In the genomic region with DNA sequence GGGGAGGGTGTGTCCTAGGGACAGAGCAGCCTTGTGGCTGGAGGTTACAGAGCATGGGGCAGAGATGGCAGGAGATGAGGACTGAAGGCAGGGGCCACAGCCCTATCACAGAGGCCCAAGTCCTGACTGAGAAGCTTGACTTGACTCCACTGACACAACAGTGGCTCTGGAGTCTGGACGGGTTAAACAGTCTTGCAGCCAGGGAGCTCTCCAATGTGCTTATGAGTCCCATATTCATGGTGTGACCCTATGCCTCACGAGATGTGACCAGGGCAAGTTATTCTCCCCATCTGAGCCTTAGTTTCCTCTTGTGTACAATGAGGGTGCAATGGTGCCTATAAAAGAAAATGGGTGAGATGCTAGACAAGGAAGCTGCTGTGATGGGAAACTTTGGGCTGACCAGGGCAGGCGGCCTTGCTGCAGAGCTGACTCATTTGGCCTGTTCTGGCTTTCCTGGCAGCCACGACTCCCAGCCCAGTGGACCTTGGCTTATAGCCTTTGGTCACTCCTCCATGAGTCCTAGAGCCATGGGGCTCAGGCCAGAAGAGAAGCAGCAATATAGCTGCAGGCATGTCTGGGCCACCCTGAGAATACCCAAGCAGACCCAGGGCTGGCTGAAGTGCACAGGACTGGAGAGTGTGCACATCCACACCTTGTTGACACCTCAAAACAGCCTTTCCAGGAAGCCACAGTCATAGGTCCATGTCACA, we compare ENCODE assay signal across 12 cellular contexts. TPM values are rescaled to one million over a fixed set of nuclear protein-coding genes. Genes with fewer than 3 reads are reported as not detected.
DNase-seq lines count a peak whose midpoint lies in the region; ATAC-seq, FAIRE-seq and TF ChIP-seq lines count a peak whose summit lies in the region.
"Had no signal": no experiment of that assay in that cellular context is flagged by ENCODE, and none has a peak within 500 bp of the region (broad histone marks: within the 10 kb centered on the region; RNA-seq: fewer than 3 reads in every experiment).

No MANE protein-coding gene starts in this region.

- no peak for TF ChIP-seq CTCF in A549 (IDR thresholded peaks at IDR 0.05)
- TF ChIP-seq CTCF in osteocyte (IDR thresholded peaks at IDR 0.05): no peak

- H3K27me3 Mint-ChIP-seq in osteocyte (ENCODE audit: unreplicated experiment): peaks cover 23% of the 10 kb centered on the region
- H3K27me3 Mint-ChIP-seq: IgD-negative memory B cell had no signal

- no peaks in the 10 kb centered on the region for H3K9me3 Mint-ChIP-seq in osteocyte (ENCODE audit: unreplicated experiment)
- H3K9me3 Mint-ChIP-seq: CD8-positive, alpha-beta T cell; IgD-negative memory B cell had no signal

- TF ChIP-seq POLR2A in A549 (IDR thresholded peaks at IDR 0.05; ENCODE audit: low read length) (no peak), H54 (IDR thresholded peaks at IDR 0.05; ENCODE audit: low read depth, low read length) (no peak)

- CTCF ChIA-PET in A549 (lab: Yijun Ruan, JAX): no interaction called here

- H3K9me3 ChIP-seq in A549: no peaks in the 10 kb centered on the region

- no peak for TF ChIP-seq EP300 in A549 (IDR thresholded peaks at IDR 0.05)

- no peak overlapping the region for H3K4me3 Mint-ChIP-seq in osteocyte (ENCODE audit: unreplicated experiment)
- H3K4me3 Mint-ChIP-seq: CD8-positive, alpha-beta T cell had no signal

- POLR2A ChIA-PET in A549 (lab: Yijun Ruan, JAX): no interaction called here

- no peak overlapping the region for H3K27ac ChIP-seq in A549

- no peak overlapping the region for H3K4me3 ChIP-seq in A549

- WGBS in A549 (ENCODE audit: missing lambda C conversion rate): 55% methylated on average over 4 of the region's 4 CpGs

- FAIRE-seq in A549 (lab: Jason Lieb, UNC) (no peak), H54 (lab: Jason Lieb, UNC) (no peak)

- DNase-seq in A549 (ENCODE audit: low read depth in 1 of 2, low spot score in 1 of 2) (no peak), H54 (ENCODE audit: insufficient read length, low spot score) (peak; percentile 74), astrocyte of the hippocampus (ENCODE audit: low read depth, low spot score) (peak; percentile 23), left lobe of liver (ENCODE audit: low spot score) (peak; percentile 87), NCI-H2107 treated with DMSO at 0.1 percent for 48 hours (lab: John Stamatoyannopoulos, UW; ENCODE audit: unreplicated experiment) (no peak), osteocyte (ENCODE audit: extremely low spot score, unreplicated experiment) (no peak)
- no peak for DNase-seq in stimulated activated naive CD4-positive, alpha-beta T cell (lab: John Stamatoyannopoulos, UW)
- DNase-seq: NCI-H2081 treated with DMSO at 0.1 percent for 48 hours had no signal

- H3K4me1 Mint-ChIP-seq in osteocyte (ENCODE audit: unreplicated experiment): no peaks in the 10 kb centered on the region

- ATAC-seq in A549 (no peak), left lobe of liver (peak; percentile 66), GM21526 (IDR thresholded peaks at IDR 0.05; ENCODE audit: low FRiP score, unreplicated experiment) (no peak)
- ATAC-seq: CD8-positive, alpha-beta T cell had no signal

- no peak for TF ChIP-seq RAD21 in A549 (conservative IDR thresholded peaks at IDR 0.05 in 1 of 2, IDR thresholded peaks at IDR 0.05 in 1 of 2)

- no peak overlapping the region for H3K27ac Mint-ChIP-seq in osteocyte (ENCODE audit: unreplicated experiment)
- H3K27ac Mint-ChIP-seq: CD8-positive, alpha-beta T cell had no signal

- H3K36me3 Mint-ChIP-seq in osteocyte (ENCODE audit: unreplicated experiment): no peaks in the 10 kb centered on the region
- H3K36me3 Mint-ChIP-seq: IgD-negative memory B cell had no signal

- H3K4me2 ChIP-seq in A549: no peak overlapping the region

- H3K4me1 ChIP-seq in A549: peaks cover 11% of the 10 kb centered on the region; the same call in 2 of the 3 replicates

TF ChIP-seq in A549, 52 proteins besides CTCF, POLR2A, EP300 and RAD21:
- no peak for TF ChIP-seq CEBPB (IDR thresholded peaks at IDR 0.05)
- TF ChIP-seq, protein P1, sequence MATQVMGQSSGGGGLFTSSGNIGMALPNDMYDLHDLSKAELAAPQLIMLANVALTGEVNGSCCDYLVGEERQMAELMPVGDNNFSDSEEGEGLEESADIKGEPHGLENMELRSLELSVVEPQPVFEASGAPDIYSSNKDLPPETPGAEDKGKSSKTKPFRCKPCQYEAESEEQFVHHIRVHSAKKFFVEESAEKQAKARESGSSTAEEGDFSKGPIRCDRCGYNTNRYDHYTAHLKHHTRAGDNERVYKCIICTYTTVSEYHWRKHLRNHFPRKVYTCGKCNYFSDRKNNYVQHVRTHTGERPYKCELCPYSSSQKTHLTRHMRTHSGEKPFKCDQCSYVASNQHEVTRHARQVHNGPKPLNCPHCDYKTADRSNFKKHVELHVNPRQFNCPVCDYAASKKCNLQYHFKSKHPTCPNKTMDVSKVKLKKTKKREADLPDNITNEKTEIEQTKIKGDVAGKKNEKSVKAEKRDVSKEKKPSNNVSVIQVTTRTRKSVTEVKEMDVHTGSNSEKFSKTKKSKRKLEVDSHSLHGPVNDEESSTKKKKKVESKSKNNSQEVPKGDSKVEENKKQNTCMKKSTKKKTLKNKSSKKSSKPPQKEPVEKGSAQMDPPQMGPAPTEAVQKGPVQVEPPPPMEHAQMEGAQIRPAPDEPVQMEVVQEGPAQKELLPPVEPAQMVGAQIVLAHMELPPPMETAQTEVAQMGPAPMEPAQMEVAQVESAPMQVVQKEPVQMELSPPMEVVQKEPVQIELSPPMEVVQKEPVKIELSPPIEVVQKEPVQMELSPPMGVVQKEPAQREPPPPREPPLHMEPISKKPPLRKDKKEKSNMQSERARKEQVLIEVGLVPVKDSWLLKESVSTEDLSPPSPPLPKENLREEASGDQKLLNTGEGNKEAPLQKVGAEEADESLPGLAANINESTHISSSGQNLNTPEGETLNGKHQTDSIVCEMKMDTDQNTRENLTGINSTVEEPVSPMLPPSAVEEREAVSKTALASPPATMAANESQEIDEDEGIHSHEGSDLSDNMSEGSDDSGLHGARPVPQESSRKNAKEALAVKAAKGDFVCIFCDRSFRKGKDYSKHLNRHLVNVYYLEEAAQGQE (IDR thresholded peaks at IDR 0.05): peak; percentile 30; the same call in 1 of the 2 replicates
- TF ChIP-seq HEYL (CRISPR knock-in tag; IDR thresholded peaks at IDR 0.05): no peak

RNA-seq across cellular contexts. Expression of gene TTC22, which starts 2.8 kb away (rescaled TPM):
- polyA plus RNA-seq in A549 (2011; rRNA removed) (not detected in 2 replicates), A549 (2017; fragmentation: RNase III; extraction: RNeasy Plus Mini Kit Qiagen cat#74134 plus additional on column Dnase treatment) (not detected in 3 replicates)
- not detected in 2 replicates for polyA plus RNA-seq in A549 (2012; cell fraction: cytosol; rRNA removed)
- not detected in 2 replicates for polyA plus RNA-seq in A549 (2012; cell fraction: nucleus; rRNA removed)
- polyA minus RNA-seq in A549 (2011; rRNA and poly(A)+ RNA removed): not detected in 2 replicates
- total RNA-seq in left lobe of liver (4.4 TPM), osteocyte (not detected in 2 replicates)
- total RNA-seq: pulmonary artery endothelial cell had no signal

RNA-seq across cellular contexts. Expression of gene PARS2, which starts 39.6 kb away (rescaled TPM):
- polyA plus RNA-seq in A549 (2011; rRNA removed) (2.3 and 3.7 TPM in 2 replicates), A549 (2017; fragmentation: RNase III; extraction: RNeasy Plus Mini Kit Qiagen cat#74134 plus additional on column Dnase treatment) (2.8 to 2.9 TPM (median 2.9 TPM) in 3 replicates)
- 1.2 and 1.6 TPM in 2 replicates for polyA plus RNA-seq in A549 (2012; cell fraction: cytosol; rRNA removed)
- 1.2 and 1.5 TPM in 2 replicates for polyA plus RNA-seq in A549 (2012; cell fraction: nucleus; rRNA removed)
- 6.2 and 7.4 TPM in 2 replicates for polyA minus RNA-seq in A549 (2011; rRNA and poly(A)+ RNA removed)
- total RNA-seq in left lobe of liver (4.3 TPM), osteocyte (4.4 and 5.5 TPM in 2 replicates)
- total RNA-seq: CD8-positive, alpha-beta T cell had no signal

Comparison
In these comparisons a context has a peak if more than half of its experiments do, and no peak if none do; other contexts are left out.
1. DNase-seq: peak in H54 (single experiment), astrocyte of the hippocampus (single experiment) and left lobe of liver (single experiment); none in A549 (0 of 2), stimulated activated naive CD4-positive, alpha-beta T cell (0 of 6), NCI-H2107 treated with DMSO at 0.1 percent for 48 hours (single experiment) and osteocyte (single experiment).